ENCODE assay signal across 20 cellular contexts in the genomic region with DNA sequence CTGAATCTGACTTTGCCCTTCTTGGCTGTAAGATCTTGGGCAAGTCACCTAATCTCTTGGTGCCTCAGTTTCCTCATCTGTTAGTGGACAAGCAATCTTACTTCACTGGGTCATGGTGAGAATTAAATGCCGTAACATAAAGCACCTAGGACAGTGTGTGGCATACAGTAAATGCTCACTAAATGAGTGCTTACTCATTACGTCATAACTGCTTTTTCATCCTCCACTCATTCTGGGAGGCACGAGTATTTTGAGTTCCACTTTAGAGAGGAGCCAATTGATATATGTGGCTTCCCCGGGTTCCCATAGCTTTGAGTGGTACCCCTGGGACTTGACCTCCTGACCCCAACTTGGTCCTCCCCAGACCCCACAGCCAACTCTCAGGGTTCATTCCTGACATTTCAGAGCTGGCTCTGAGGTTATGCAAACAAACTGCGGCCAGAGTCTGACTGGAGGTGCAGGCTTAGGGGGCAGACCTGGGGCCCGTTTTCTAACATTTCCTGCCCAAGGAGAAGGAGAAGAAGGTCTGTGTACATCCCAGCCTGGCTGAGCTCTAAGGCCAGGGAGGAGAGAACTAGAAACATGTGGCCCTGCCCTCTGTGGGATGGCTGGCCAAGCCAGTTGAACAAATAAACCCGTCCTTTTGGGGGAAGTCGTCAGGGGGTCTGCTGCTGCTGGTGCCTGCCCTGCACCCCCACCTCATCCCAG. TPM values are rescaled to one million over a fixed set of nuclear protein-coding genes. Genes with fewer than 3 reads are reported as not detected.
DNase-seq lines count a peak whose midpoint lies in the region; ATAC-seq and TF ChIP-seq lines count a peak whose summit lies in the region.
"Had no signal": no experiment of that assay in that cellular context is flagged by ENCODE, and none has a peak within 500 bp of the region (broad histone marks: within the 10 kb centered on the region; RNA-seq: fewer than 3 reads in every experiment).

No MANE protein-coding gene starts in this region.

- intact Hi-C loops in thyroid gland (cut with DNase I), result no loop called here

- H3K4me3 ChIP-seq in coronary artery (peak overlapping the region; percentile 49), thyroid gland (replicated peaks in 1 of 3) (no peak overlapping the region)
- H3K4me3 ChIP-seq: colonic mucosa had no signal

- H3K27me3 ChIP-seq in thyroid gland, result no peaks in the 10 kb centered on the region
- H3K27me3 ChIP-seq: colonic mucosa had no signal

- peaks cover 7% of the 10 kb centered on the region for H3K27me3 Mint-ChIP-seq in nephron progenitor cell (ENCODE audit: low read depth, poor library complexity)

- peak overlapping the region; percentile 96 for H3K27ac Mint-ChIP-seq in nephron progenitor cell
- H3K27ac Mint-ChIP-seq: activated naive CD4-positive, alpha-beta T cell treated with anti-CD3 and anti-CD28 coated beads, Interleukin-2, amount 50 U/mL, for 72 hours; endodermal cell had no signal

- peak overlapping the region; percentile 31 for H3K4me3 Mint-ChIP-seq in nephron progenitor cell
- H3K4me3 Mint-ChIP-seq: endodermal cell had no signal

- no peaks in the 10 kb centered on the region for H3K9me3 Mint-ChIP-seq in nephron progenitor cell
- H3K9me3 Mint-ChIP-seq: activated naive CD4-positive, alpha-beta T cell treated with anti-CD3 and anti-CD28 coated beads, Interleukin-2, amount 50 U/mL, for 72 hours; endodermal cell had no signal

- WGBS in thyroid gland, 2 donors, result 60 to 61% methylated on average over 6 to 8 of the region's 8 CpGs

- no peak for TF ChIP-seq POLR2A in thyroid gland (IDR thresholded peaks at IDR 0.05)

- DNase-seq in GM04503 (ENCODE audit: low read depth) (peak; percentile 12), coronary artery (ENCODE audit: low spot score) (no peak), nephron progenitor cell (peak; percentile 83), thyroid gland (no peak), T-helper 2 cell (no peak), GM13977 (ENCODE audit: low spot score) (no peak)
- DNase-seq: AML-193, colonic mucosa, endodermal cell, glutamatergic neuron, NCI-H187, NCI-H774, retina, SHP77, SW 1271 had no signal

- H3K4me1 ChIP-seq in thyroid gland, result peaks cover 20 to 38% of the 10 kb centered on the region in 2 donors
- H3K4me1 ChIP-seq: colonic mucosa had no signal

- no peaks in the 10 kb centered on the region for H3K36me3 ChIP-seq in thyroid gland
- H3K36me3 ChIP-seq: colonic mucosa had no signal

- H3K9me3 ChIP-seq in thyroid gland, result no peaks in the 10 kb centered on the region
- H3K9me3 ChIP-seq: colonic mucosa had no signal

- TF ChIP-seq CTCF in coronary artery (IDR thresholded peaks at IDR 0.05), result no peak
- TF ChIP-seq CTCF in nephron progenitor cell (IDR thresholded peaks at IDR 0.05), result no peak
- no peak for TF ChIP-seq CTCF in thyroid gland (IDR thresholded peaks at IDR 0.05)
- TF ChIP-seq CTCF in GM13977 (IDR thresholded peaks at IDR 0.05; ENCODE audit: extremely low read depth, insufficient read depth, missing control alignments), result no peak

- in situ Hi-C loops in GM13977 (cut with MboI; ENCODE audit: low pct_unique_long_range_greater_than_20kb, low sequenced_read_pairs, unreplicated experiment), result no loop called here

- H3K4me1 Mint-ChIP-seq in nephron progenitor cell, result peaks cover 53% of the 10 kb centered on the region

- H3K36me3 Mint-ChIP-seq in nephron progenitor cell (ENCODE audit: low read depth), result no peaks in the 10 kb centered on the region
- H3K36me3 Mint-ChIP-seq: activated naive CD4-positive, alpha-beta T cell treated with anti-CD3 and anti-CD28 coated beads, Interleukin-2, amount 50 U/mL, for 72 hours had no signal

- H3K27ac ChIP-seq in coronary artery (peak overlapping the region; percentile 62 to 86), thyroid gland (peak overlapping the region in 2 of 3 donors; percentile 39 to 73)
- H3K27ac ChIP-seq: colonic mucosa had no signal

- ATAC-seq in HG02798 (IDR thresholded peaks at IDR 0.05; ENCODE audit: poor library complexity, unreplicated experiment), result no peak
- ATAC-seq: activated naive CD4-positive, alpha-beta T cell treated with anti-CD3 and anti-CD28 coated beads, Interleukin-2, amount 50 U/mL, for 72 hours had no signal

RNA-seq across cellular contexts. Expression of a gene that starts 5.8 kb away (rescaled TPM):
- total RNA-seq in thyroid gland, result 1 to 10 TPM in 3 of 4 donors, under 1 TPM in 1; 0.40 to 3.8 (median 3.2) TPM
- total RNA-seq: mononuclear cell, OCI-LY7, temporal lobe had no signal

Comparison
In these comparisons a context has a peak if more than half of its experiments do, and no peak if none do; other contexts are left out.
1. DNase-seq: peak in GM04503 (single experiment) and nephron progenitor cell (single experiment); none in coronary artery (single experiment), thyroid gland (0 of 2), T-helper 2 cell (0 of 5) and GM13977 (single experiment).